32 cellular contexts compared by ENCODE assay signal in the genomic region with DNA sequence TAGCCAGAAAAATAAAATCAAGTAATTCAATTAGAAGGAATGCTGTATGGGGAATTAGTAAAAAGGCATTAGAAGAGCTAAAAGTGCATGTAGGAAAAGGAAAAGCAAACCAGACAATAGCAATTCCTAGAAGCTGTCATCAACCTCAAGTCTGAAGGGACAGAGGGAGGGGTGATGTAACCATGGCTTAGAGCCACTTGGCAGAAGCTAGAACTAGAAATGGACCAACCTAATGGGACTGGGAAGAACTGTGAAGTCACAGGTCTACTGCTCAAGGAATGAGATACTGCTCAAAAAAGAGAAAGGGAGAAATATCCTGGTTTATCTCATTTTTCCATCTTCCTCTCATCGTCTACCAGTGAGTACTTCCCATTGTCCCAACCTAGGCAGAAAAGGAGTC.
"Had no signal": no experiment of that assay in that cellular context is flagged by ENCODE, and none has a peak within 500 bp of the region (broad histone marks: within the 10 kb centered on the region; RNA-seq: fewer than 3 reads in every experiment).

No MANE protein-coding gene starts in this region.

- FAIRE-seq: endometrium, endothelial cell of umbilical vein had no signal

- DNase-seq: activated B cell treated with CpG ODN at 0.5 μM for 24 hours; activated CD4-positive, alpha-beta T cell treated with anti-CD3 and anti-CD28 coated beads for 48 hours; activated CD4-positive, alpha-beta T cell treated with anti-CD3 and anti-CD28 coated beads, Interleukin-2, amount 50 U/mL, for 1 hour; activated CD4-positive, alpha-beta T cell treated with anti-CD3 and anti-CD28 coated beads, Interleukin-2, amount 50 U/mL, for 48 hours; activated CD8-positive, alpha-beta memory T cell treated with anti-CD3 and anti-CD28 coated beads for 24 hours; activated CD8-positive, alpha-beta T cell treated with anti-CD3 and anti-CD28 coated beads for 36 hours; activated effector memory CD4-positive, alpha-beta T cell treated with Interleukin-2 at 50 U/mL for 16 hours; activated gamma-delta T cell treated with Interleukin-2 at 50 U/mL for 16 hours; activated naive CD4-positive, alpha-beta T cell treated with anti-CD3 and anti-CD28 coated beads for 36 hours; activated naive CD8-positive, alpha-beta T cell treated with anti-CD3 and anti-CD28 coated beads for 36 hours; activated naive CD8-positive, alpha-beta T cell treated with anti-CD3 and anti-CD28 coated beads, Interleukin-2, amount 50 U/mL, for 24 hours; activated T-cell treated with anti-CD3 and anti-CD28 coated beads, Interleukin-2, amount 50 U/mL, for 4 hours; adrenal gland; amygdala; aorta; body of pancreas; central memory CD4-positive, alpha-beta T cell; cerebellar nuclear complex; colonic mucosa; effector CD8-positive, alpha-beta T cell; esophagus squamous epithelium; foreskin melanocyte; heart right ventricle; T-helper 1 cell; T-helper 17 cell; T1000; WERI-Rb-1 had no signal

- H3K4me3 ChIP-seq: adrenal gland, body of pancreas, colonic mucosa, esophagus squamous epithelium, gastroesophageal sphincter, heart right ventricle had no signal

- ATAC-seq: activated CD4-positive, CD25-positive, alpha-beta regulatory T cell treated with anti-CD3 and anti-CD28 coated beads, Interleukin-2, amount 50 U/mL, for 24 hours; activated CD8-positive, alpha-beta T cell treated with anti-CD3 and anti-CD28 coated beads for 36 hours; activated naive CD8-positive, alpha-beta T cell treated with anti-CD3 and anti-CD28 coated beads, Interleukin-2, amount 50 U/mL, for 24 hours; activated T-cell treated with anti-CD3 and anti-CD28 coated beads, Interleukin-2, amount 50 U/mL, for 4 hours; activated T-helper 17 cell treated with anti-CD3 and anti-CD28 coated beads, Interleukin-2, amount 50 U/mL, for 72 hours; body of pancreas; gastroesophageal sphincter; T-helper 17 cell had no signal
